24 cellular contexts compared by ENCODE assay signal in the genomic region with DNA sequence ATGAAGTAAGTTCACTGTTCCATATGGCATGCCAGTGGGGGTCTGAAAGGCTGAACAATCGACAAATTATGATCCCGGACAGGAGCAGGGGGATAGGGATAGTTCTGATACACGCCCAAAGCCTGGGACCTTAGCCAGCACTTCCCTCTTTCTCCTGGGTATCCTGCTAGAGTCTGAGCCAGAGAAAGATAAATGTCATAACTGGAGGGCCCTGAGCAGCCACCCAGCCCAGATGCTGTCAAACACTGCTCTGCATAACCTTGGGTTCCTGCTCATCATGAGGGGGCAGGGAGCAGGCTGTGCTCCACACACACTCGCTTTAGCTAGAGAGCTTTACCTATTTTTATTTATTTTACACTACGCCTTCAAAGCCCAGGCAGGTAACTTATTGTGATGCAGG. TPM values are rescaled to one million over a fixed set of nuclear protein-coding genes. Genes with fewer than 3 reads are reported as not detected.
A peak's percentile ranks its signal among the peaks of the same experiment; 100 is the strongest.
DNase-seq lines count a peak whose midpoint lies in the region; ATAC-seq and TF ChIP-seq lines count a peak whose summit lies in the region.
"Had no signal": no experiment of that assay in that cellular context is flagged by ENCODE, and none has a peak within 500 bp of the region (broad histone marks: within the 10 kb centered on the region; RNA-seq: fewer than 3 reads in every experiment).

No MANE protein-coding gene starts in this region.

- H3K9me3 ChIP-seq in PC-9 (ENCODE audit: insufficient read depth, low read depth), result no peaks in the 10 kb centered on the region
- no peaks in the 10 kb centered on the region for H3K9me3 ChIP-seq in esophagus squamous epithelium
- H3K9me3 ChIP-seq in lung (ENCODE audit: control insufficient read depth in 2 of 2, insufficient read depth in 1 of 2, low read length in 1 of 2), result peaks cover 0 to 2% of the 10 kb centered on the region in 2 donors
- H3K9me3 ChIP-seq in testis, result no peaks in the 10 kb centered on the region

- H3K4me1 ChIP-seq in PC-9 (replicated peaks; ENCODE audit: insufficient read depth) (peaks cover 19% of the 10 kb centered on the region), esophagus squamous epithelium (peaks cover 0 to 28% (median 0%) of the 10 kb centered on the region in 3 donors), lung (ENCODE audit: control insufficient read depth in 2 of 2, insufficient read depth in 2 of 2, low read length in 2 of 2) (no peaks in the 10 kb centered on the region), testis (peaks cover 13% of the 10 kb centered on the region)

- BruUV-seq in PC-9 (replicated peaks; lab: Mats Ljungman, UMichigan), result no TSS peak

- no peak overlapping the region for H2AFZ ChIP-seq in PC-9

- H3F3A ChIP-seq in PC-9 (ENCODE audit: insufficient read depth, low read depth), result peaks cover 22% of the 10 kb centered on the region

- no peaks in the 10 kb centered on the region for H3K79me2 ChIP-seq in PC-9 (ENCODE audit: low read depth)

- H3K36me3 ChIP-seq in PC-9 (ENCODE audit: low read depth) (peaks cover 42% of the 10 kb centered on the region), esophagus squamous epithelium (peaks cover 15 to 100% (median 27%) of the 10 kb centered on the region in 3 donors), lung (ENCODE audit: control insufficient read depth in 2 of 2, insufficient read depth in 2 of 2, low read length in 2 of 2) (peaks cover 15 to 49% of the 10 kb centered on the region in 2 donors), testis (ENCODE audit: low read depth, missing control alignments) (no peaks in the 10 kb centered on the region)

- POLR2A ChIA-PET in PC-9 (lab: Charles Lee; ENCODE audit: unreplicated experiment), result no interaction called here

- TF ChIP-seq POLR2A in esophagus squamous epithelium (IDR thresholded peaks at IDR 0.05), result no peak
- no peak for TF ChIP-seq POLR2A in testis (IDR thresholded peaks at IDR 0.05)

- intact Hi-C loops in PC-9 (cut with micrococcal nuclease; ENCODE audit: unreplicated experiment), result no loop called here
- intact Hi-C loops in esophagus squamous epithelium (cut with DNase I), result no loop called here
- intact Hi-C loops in testis (cut with DNase I; ENCODE audit: low total_unique reads), result no loop called here

- ATAC-seq in lung (ENCODE audit: insufficient read depth, low FRiP score) (no peak), HG02884 (IDR thresholded peaks at IDR 0.05; ENCODE audit: unreplicated experiment) (no peak), GM19455 (IDR thresholded peaks at IDR 0.05; ENCODE audit: unreplicated experiment) (no peak)
- ATAC-seq: esophagus mucosa, PC-3 had no signal

- no peak for TF ChIP-seq CTCF in PC-9 (conservative IDR thresholded peaks at IDR 0.05)
- no peak for TF ChIP-seq CTCF in esophagus squamous epithelium (IDR thresholded peaks at IDR 0.05)
- TF ChIP-seq CTCF in lung (IDR thresholded peaks at IDR 0.05; ENCODE audit: control extremely low read depth, extremely low read depth), result no peak
- no peak for TF ChIP-seq CTCF in testis (IDR thresholded peaks at IDR 0.05)

- WGBS in esophagus squamous epithelium, 2 donors, result 80 to 88% methylated on average over 2 to 4 of the region's 5 CpGs
- WGBS in lung, 2 donors, result 85 to 91% methylated on average over 5 of the region's 5 CpGs
- 56 to 61% methylated on average over 5 of the region's 5 CpGs for WGBS in testis, 2 donors

- no peaks in the 10 kb centered on the region for H4K20me1 ChIP-seq in PC-9 (ENCODE audit: insufficient read depth)

- H3K27me3 ChIP-seq in PC-9 (ENCODE audit: insufficient read depth, low read depth) (no peaks in the 10 kb centered on the region), esophagus squamous epithelium (no peaks in the 10 kb centered on the region), lung (ENCODE audit: control insufficient read depth, insufficient read depth) (no peaks in the 10 kb centered on the region), testis (no peaks in the 10 kb centered on the region)

- H3K27ac ChIP-seq in PC-9 (peak overlapping the region; percentile 62; the same call in 1 of the 2 replicates), esophagus squamous epithelium (peak overlapping the region in 3 of 4 donors; percentile 30 to 72 (median 65)), lung (ENCODE audit: low read depth in 1 of 2, low read length in 1 of 2) (peak overlapping the region; percentile 50 to 67), testis (peak overlapping the region; percentile 6 to 73)
- H3K27ac ChIP-seq: VCaP had no signal

- no peaks in the 10 kb centered on the region for H3K9me2 ChIP-seq in PC-9 (ENCODE audit: insufficient read depth)

- no peak overlapping the region for H3K4me2 ChIP-seq in PC-9

- CTCF ChIA-PET in PC-9 (lab: Charles Lee), result no interaction called here

- H3K4me3 ChIP-seq in PC-9, result no peak overlapping the region
- no peak overlapping the region for H3K4me3 ChIP-seq in esophagus squamous epithelium
- no peak overlapping the region for H3K4me3 ChIP-seq in lung
- H3K4me3 ChIP-seq in testis, result no peak overlapping the region

- DNase-seq in PC-9, result no peak
- no peak for DNase-seq in esophagus squamous epithelium (lab: John Stamatoyannopoulos, UW)
- DNase-seq in lung (ENCODE audit: low spot score), result no peak
- DNase-seq in testis, result peak; percentile 33
- DNase-seq in 8988T, result no peak
- DNase-seq in NCI-H1930 (lab: John Stamatoyannopoulos, UW), result no peak
- DNase-seq: activated CD8-positive, alpha-beta memory T cell treated with anti-CD3 and anti-CD28 coated beads, Interleukin-2, amount 50 U/mL, for 48 hours; activated effector memory CD4-positive, alpha-beta T cell treated with anti-CD3 and anti-CD28 coated beads, Interleukin-2, amount 50 U/mL, for 16 hours; caudate nucleus; CD4-positive, CD25-positive, alpha-beta regulatory T cell; effector CD4-positive, alpha-beta T cell; GDM1; KG1; NCI-H187; NCI-H2227 treated with DMSO at 0.1 percent for 48 hours; nucleus accumbens; PC-3; retina; stimulated activated CD8-positive, alpha-beta memory T cell treated with anti-CD3 and anti-CD28 coated beads, Interleukin-4, amount 100 ng/mL, for 48 hours; T-helper 2 cell had no signal

RNA-seq across cellular contexts. Expression of a gene that starts 12.2 kb away (rescaled TPM):
- total RNA-seq in PC-9 (2021), result 28.6 and 34.9 TPM in 2 replicates
- 10 to 100 TPM; 12.5 to 17.5 (median 14.6) TPM for total RNA-seq in esophagus squamous epithelium
- 10 to 100 TPM; 25.8 to 51.6 TPM for total RNA-seq in lung
- polyA plus RNA-seq in lung, result 10 to 100 TPM; 19.4 to 42.6 TPM
- total RNA-seq in testis, result 10 to 100 TPM; 14.0 to 16.9 TPM
- 15.7 TPM for polyA plus RNA-seq in testis (ENCODE audit: insufficient read depth, low read depth, low replicate concordance)

RNA-seq across cellular contexts. Expression of a gene that starts 37.0 kb away (rescaled TPM):
- total RNA-seq in PC-9 (2021) (5.1 and 7.5 TPM in 2 replicates), esophagus squamous epithelium (10 to 100 TPM in 3 of 4 donors, 1 to 10 TPM in 1; 2.5 to 19.6 (median 14.6) TPM), lung (10 to 100 TPM; 22.5 to 26.2 TPM), testis (1 to 10 TPM; 7.2 to 8.2 TPM)
- polyA plus RNA-seq in lung (10 to 100 TPM; 14.4 to 31.0 TPM), testis (ENCODE audit: insufficient read depth, low read depth, low replicate concordance) (23.6 TPM)
- total RNA-seq: CD4-positive, CD25-positive, alpha-beta regulatory T cell had no signal

RNA-seq across cellular contexts. Expression of a gene that starts 42.3 kb away (rescaled TPM):
- 51.0 and 51.9 TPM in 2 replicates for total RNA-seq in PC-9 (2021)
- total RNA-seq in esophagus squamous epithelium, result 10 to 100 TPM; 35.2 to 50.4 (median 47.2) TPM
- total RNA-seq in lung, result 10 to 100 TPM; 44.0 to 62.5 TPM
- 10 to 100 TPM; 37.6 to 56.3 TPM for polyA plus RNA-seq in lung
- 10 to 100 TPM; 76.6 to 78.4 TPM for total RNA-seq in testis
- polyA plus RNA-seq in testis (ENCODE audit: insufficient read depth, low read depth, low replicate concordance), result 68.8 TPM
